Comparison of ENCODE assay signal across 16 cellular contexts in genomic region chr12:111776836-111777344, GRCh38. TPM values are rescaled to one million over a fixed set of nuclear protein-coding genes. Genes with fewer than 3 reads are reported as not detected.
DNase-seq lines count a peak whose midpoint lies in the region; ATAC-seq and TF ChIP-seq lines count a peak whose summit lies in the region.
"Had no signal": no experiment of that assay in that cellular context is flagged by ENCODE, and none has a peak within 500 bp of the region (broad histone marks: within the 10 kb centered on the region; RNA-seq: fewer than 3 reads in every experiment).

No MANE protein-coding gene starts in this region.

- ATAC-seq in stimulated activated naive CD8-positive, alpha-beta T cell treated with anti-CD3 and anti-CD28 coated beads, Interleukin-15, amount 100 ng/mL, for 72 hours, result no peak
- no peak for ATAC-seq in stimulated activated naive CD8-positive, alpha-beta T cell treated with anti-CD3 and anti-CD28 coated beads, Interleukin-15, Interleukin-2, amounts not matched to agents 100 U/mL and 50 U/mL, for 24 hours
- no peak for ATAC-seq in gastrocnemius medialis
- ATAC-seq in GM21825 (IDR thresholded peaks at IDR 0.05; ENCODE audit: unreplicated experiment), result no peak
- ATAC-seq: activated CD4-positive, CD25-positive, alpha-beta regulatory T cell treated with anti-CD3 and anti-CD28 coated beads, Interleukin-2, amount 50 U/mL, for 24 hours had no signal

- no peaks in the 10 kb centered on the region for H3K9me3 Mint-ChIP-seq in stimulated activated naive CD8-positive, alpha-beta T cell treated with anti-CD3 and anti-CD28 coated beads, Interleukin-15, amount 100 ng/mL, for 72 hours
- H3K9me3 Mint-ChIP-seq: activated naive CD4-positive, alpha-beta T cell treated with anti-CD3 and anti-CD28 coated beads, Interleukin-2, amount 50 U/mL, for 24 hours had no signal

- no peak for DNase-seq in stimulated activated naive CD8-positive, alpha-beta T cell treated with anti-CD3 and anti-CD28 coated beads, Interleukin-15, amount 100 ng/mL, for 72 hours
- no peak for DNase-seq in stimulated activated naive CD8-positive, alpha-beta T cell treated with anti-CD3 and anti-CD28 coated beads, Interleukin-15, Interleukin-2, amounts not matched to agents 100 U/mL and 50 U/mL, for 24 hours
- no peak for DNase-seq in gastrocnemius medialis
- DNase-seq in vagina (ENCODE audit: extremely low spot score in 2 of 2), result no peak
- no peak for DNase-seq in COLO668 (lab: John Stamatoyannopoulos, UW; ENCODE audit: unreplicated experiment)
- no peak for DNase-seq in activated CD4-positive, alpha-beta T cell treated with anti-CD3 and anti-CD28 coated beads, Interleukin-2, amount 50 U/mL, for 48 hours
- DNase-seq: activated CD8-positive, alpha-beta memory T cell treated with anti-CD3 and anti-CD28 coated beads, Interleukin-2, amount 50 U/mL, for 48 hours; GF-D8; Karpas-422; NCI-H1930; ovary; RPMI8226 had no signal

- WGBS in liver, result 22% methylated on average over 3 of the region's 3 CpGs

- in situ Hi-C loops in gastrocnemius medialis (cut with MboI; ENCODE audit: low sequenced_read_pairs in 4 of 4), result no loop called here

- H3K27ac ChIP-seq in liver (ENCODE audit: low read depth in 1 of 2, low read length in 2 of 2) (peak overlapping the region; percentile 93 to 97), gastrocnemius medialis (peak overlapping the region; percentile 3 to 85 (median 84)), vagina (peak overlapping the region; percentile 90)

- H3K4me3 ChIP-seq in liver (ENCODE audit: low read depth in 1 of 3, low read length in 3 of 3), result no peak overlapping the region
- no peak overlapping the region for H3K4me3 ChIP-seq in gastrocnemius medialis
- no peak overlapping the region for H3K4me3 ChIP-seq in vagina
- H3K4me3 ChIP-seq: ovary had no signal

- peak overlapping the region in 1 of 2 donors; percentile 45 for H3K9ac ChIP-seq in liver (ENCODE audit: low read depth in 1 of 2, low read length in 2 of 2)

- TF ChIP-seq POLR2A in gastrocnemius medialis (IDR thresholded peaks at IDR 0.05) (no peak), vagina (IDR thresholded peaks at IDR 0.05) (no peak)

- no peak overlapping the region for H3K4me3 Mint-ChIP-seq in stimulated activated naive CD8-positive, alpha-beta T cell treated with anti-CD3 and anti-CD28 coated beads, Interleukin-15, amount 100 ng/mL, for 72 hours
- H3K4me3 Mint-ChIP-seq: activated naive CD4-positive, alpha-beta T cell treated with anti-CD3 and anti-CD28 coated beads, Interleukin-2, amount 50 U/mL, for 24 hours had no signal

- H3K4me1 ChIP-seq in liver (ENCODE audit: control insufficient read depth in 4 of 4, insufficient read depth in 4 of 4, low read length in 3 of 4) (peaks cover 29 to 88% (median 76%) of the 10 kb centered on the region in 4 donors), gastrocnemius medialis (peaks cover 44 to 53% of the 10 kb centered on the region in 2 donors), vagina (peaks cover 49% of the 10 kb centered on the region)

- H3K27me3 ChIP-seq in liver (ENCODE audit: control insufficient read depth in 4 of 4, insufficient read depth in 4 of 4, low read length in 3 of 4) (no peaks in the 10 kb centered on the region), gastrocnemius medialis (no peaks in the 10 kb centered on the region), vagina (no peaks in the 10 kb centered on the region)
- H3K27me3 ChIP-seq: ovary had no signal

- H3K9me3 ChIP-seq in liver (ENCODE audit: control insufficient read depth in 4 of 4, low read length in 3 of 4), result no peaks in the 10 kb centered on the region
- no peaks in the 10 kb centered on the region for H3K9me3 ChIP-seq in gastrocnemius medialis
- H3K9me3 ChIP-seq in vagina, result no peaks in the 10 kb centered on the region
- H3K9me3 ChIP-seq: ovary had no signal

- TF ChIP-seq RAD21 in liver (IDR thresholded peaks at IDR 0.05), result no peak

- peaks cover 1 to 13% (median 8%) of the 10 kb centered on the region in 4 donors for H3K36me3 ChIP-seq in liver (ENCODE audit: control insufficient read depth in 4 of 4, insufficient read depth in 3 of 4, low read depth in 1 of 4, low read length in 3 of 4)
- no peaks in the 10 kb centered on the region for H3K36me3 ChIP-seq in gastrocnemius medialis
- H3K36me3 ChIP-seq in vagina, result peaks cover 0 to 9% of the 10 kb centered on the region in 2 donors
- H3K36me3 ChIP-seq: ovary had no signal

- TF ChIP-seq CTCF in liver (IDR thresholded peaks at IDR 0.05; ENCODE audit: low read depth, low read length, missing input control), result no peak
- no peak for TF ChIP-seq CTCF in gastrocnemius medialis (IDR thresholded peaks at IDR 0.05 in 4 of 5, conservative IDR thresholded peaks at IDR 0.05 in 1 of 5)
- TF ChIP-seq CTCF in vagina (IDR thresholded peaks at IDR 0.05), result no peak

- H3K27me3 Mint-ChIP-seq in stimulated activated naive CD8-positive, alpha-beta T cell treated with anti-CD3 and anti-CD28 coated beads, Interleukin-15, amount 100 ng/mL, for 72 hours, result peaks cover 7% of the 10 kb centered on the region

- intact Hi-C loops in gastrocnemius medialis (cut with DNase I; ENCODE audit: low total_unique reads), result no loop called here
- intact Hi-C loops in vagina (cut with DNase I), result no loop called here

- H3K27ac Mint-ChIP-seq in stimulated activated naive CD8-positive, alpha-beta T cell treated with anti-CD3 and anti-CD28 coated beads, Interleukin-15, amount 100 ng/mL, for 72 hours, result peak overlapping the region; percentile 42 to 46
- H3K27ac Mint-ChIP-seq: activated naive CD4-positive, alpha-beta T cell treated with anti-CD3 and anti-CD28 coated beads, Interleukin-2, amount 50 U/mL, for 24 hours had no signal

- H3K4me1 Mint-ChIP-seq in stimulated activated naive CD8-positive, alpha-beta T cell treated with anti-CD3 and anti-CD28 coated beads, Interleukin-15, amount 100 ng/mL, for 72 hours, result peaks cover 18% of the 10 kb centered on the region

TF ChIP-seq in liver, 16 proteins besides CTCF, POLR2A, EP300 and RAD21:
- TF ChIP-seq MAX (IDR thresholded peaks at IDR 0.05) (no peak), EGR1 (IDR thresholded peaks at IDR 0.05; ENCODE audit: low read depth in 2 of 2) (no peak), JUND (IDR thresholded peaks at IDR 0.05) (no peak), ATF3 (IDR thresholded peaks at IDR 0.05) (no peak), HNF4G (IDR thresholded peaks at IDR 0.05) (no peak), FOXA2 (IDR thresholded peaks at IDR 0.05) (no peak), GABPA (IDR thresholded peaks at IDR 0.05 in 1 of 2, conservative IDR thresholded peaks at IDR 0.05 in 1 of 2) (no peak), NR2F2 (IDR thresholded peaks at IDR 0.05) (no peak), SP1 (IDR thresholded peaks at IDR 0.05) (no peak), TAF1 (conservative IDR thresholded peaks at IDR 0.05) (no peak), REST (IDR thresholded peaks at IDR 0.05) (no peak), FOXA1 (IDR thresholded peaks at IDR 0.05) (no peak), ZBTB33 (IDR thresholded peaks at IDR 0.05) (no peak), YY1 (IDR thresholded peaks at IDR 0.05) (no peak)

RNA-seq across cellular contexts. Expression of gene ALDH2, which starts 10.2 kb away (rescaled TPM):
- 100 to 1,000 TPM in 1 of 2 donors, 10 to 100 TPM in 1; 93.1 to 333 TPM for total RNA-seq in liver
- 100 to 1,000 TPM; 813 to 849 TPM for polyA plus RNA-seq in liver
- 100 to 1,000 TPM in 1 of 4 donors, 10 to 100 TPM in 3; 70.9 to 156 (median 89.9) TPM for total RNA-seq in gastrocnemius medialis
- 97.2 TPM for total RNA-seq in vagina
